In the genomic region with DNA sequence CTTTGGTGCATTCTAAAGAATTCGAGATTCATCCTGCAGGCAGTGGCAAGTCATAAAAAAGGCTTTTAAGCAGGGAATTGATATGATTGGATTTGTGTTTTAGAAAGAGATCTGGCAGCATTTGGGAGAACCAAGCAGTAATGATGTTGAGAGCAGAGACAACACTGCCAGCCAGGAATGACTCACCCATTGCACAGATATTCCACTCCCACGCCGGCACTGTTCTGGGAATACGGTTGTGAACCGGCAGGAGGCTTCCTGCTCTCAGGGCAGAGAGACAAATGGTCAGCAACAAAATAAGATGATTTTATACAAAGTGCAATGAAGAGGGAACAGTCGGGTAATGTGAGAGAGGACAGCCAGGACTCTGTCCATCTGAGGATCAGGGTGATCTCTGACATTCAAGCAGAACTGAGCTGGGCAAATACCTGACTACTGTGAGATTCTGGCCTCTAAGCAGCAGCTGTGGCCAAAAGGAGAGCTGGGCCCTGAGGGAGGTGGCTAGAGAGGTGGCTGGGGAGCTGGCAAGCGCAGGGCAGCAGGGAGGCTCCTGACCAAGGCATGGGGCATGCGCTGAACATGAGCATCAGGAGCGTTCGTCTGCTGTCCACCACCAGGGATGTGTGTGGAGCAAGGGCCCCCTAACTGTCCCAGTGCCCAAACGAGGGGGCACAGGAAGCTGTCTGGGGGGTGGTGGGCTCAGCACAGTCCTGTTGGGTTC, we compare ENCODE assay signal across 11 cellular contexts. TPM values are rescaled to one million over a fixed set of nuclear protein-coding genes. Genes with fewer than 3 reads are reported as not detected.
DNase-seq lines count a peak whose midpoint lies in the region; ATAC-seq and TF ChIP-seq lines count a peak whose summit lies in the region.
"Had no signal": no experiment of that assay in that cellular context is flagged by ENCODE, and none has a peak within 500 bp of the region (broad histone marks: within the 10 kb centered on the region; RNA-seq: fewer than 3 reads in every experiment).

No MANE protein-coding gene starts in this region.

- no TSS peak for BruUV-seq in PC-3 (replicated peaks; lab: Mats Ljungman, UMichigan)

- CTCF ChIA-PET in PC-3 (lab: Charles Lee) = no interaction called here

- ATAC-seq in PC-3 = peak; percentile 91
- ATAC-seq in HG03469 (IDR thresholded peaks at IDR 0.05; ENCODE audit: unreplicated experiment) = no peak
- ATAC-seq in GM19452 (IDR thresholded peaks at IDR 0.05; ENCODE audit: unreplicated experiment) = no peak

- H3F3A ChIP-seq in PC-3 (ENCODE audit: low read length, unreplicated experiment) = no peaks in the 10 kb centered on the region

- 86 to 89% methylated on average over 9 of the region's 11 CpGs for WGBS in mesodermal cell (ENCODE audit: insufficient coverage in 2 of 2), 2 experiments

- H3K9me3 ChIP-seq in PC-3 (ENCODE audit: low read length) (no peaks in the 10 kb centered on the region), mesodermal cell (ENCODE audit: control insufficient read depth, low read length) (no peaks in the 10 kb centered on the region)

- intact Hi-C loops in PC-3 (cut with micrococcal nuclease) = loop anchor here (5.0 kb wide), 1 partner anchor 35 kb away; no protein-coding TSS in a partner anchor

- H3K36me3 ChIP-seq in ACC112 (ENCODE audit: insufficient read depth, low read length) = no peaks in the 10 kb centered on the region
- no peaks in the 10 kb centered on the region for H3K36me3 ChIP-seq in PC-3 (ENCODE audit: low read depth, low read length)
- no peaks in the 10 kb centered on the region for H3K36me3 ChIP-seq in mesodermal cell (ENCODE audit: control insufficient read depth, insufficient read depth, low read length)

- no peaks in the 10 kb centered on the region for H3K27me3 ChIP-seq in ACC112 (ENCODE audit: insufficient read depth, low read length)
- no peaks in the 10 kb centered on the region for H3K27me3 ChIP-seq in PC-3 (ENCODE audit: low read length)

- H2AFZ ChIP-seq in ACC112 (ENCODE audit: low read length, unreplicated experiment) = peak overlapping the region; percentile 20
- H2AFZ ChIP-seq in PC-3 (ENCODE audit: low read length) = no peak overlapping the region

- TF ChIP-seq CTCF in PC-3 (conservative IDR thresholded peaks at IDR 0.05; ENCODE audit: low read depth, low read length) = no peak

- POLR2A ChIA-PET in PC-3 (lab: Charles Lee; ENCODE audit: unreplicated experiment) = no interaction called here

- H3K4me2 ChIP-seq in PC-3 (ENCODE audit: low read length) = peak overlapping the region; percentile 32

- H3K4me3 ChIP-seq in ACC112 (ENCODE audit: low read depth, low read length) (peak overlapping the region; percentile 10; the same call in 1 of the 2 replicates), PC-3 (ENCODE audit: low read length) (no peak overlapping the region), mesodermal cell (ENCODE audit: extremely low read depth, insufficient read depth, low read length, poor library complexity, severe bottlenecking) (no peak overlapping the region)

- no peaks in the 10 kb centered on the region for H3K9me2 ChIP-seq in PC-3 (replicated peaks; ENCODE audit: low read length)

- DNase-seq in PC-3 (peak; percentile 76), dermis microvascular lymphatic vessel endothelial cell (ENCODE audit: low read depth in 2 of 2) (peak; percentile 81 to 93), DMS53 treated with DMSO at 0.1 percent for 48 hours (lab: John Stamatoyannopoulos, UW; ENCODE audit: unreplicated experiment) (no peak)
- DNase-seq in activated CD8-positive, alpha-beta memory T cell treated with anti-CD3 and anti-CD28 coated beads for 24 hours = no peak
- DNase-seq: Calu3, erythroblast had no signal

- no peaks in the 10 kb centered on the region for H3K79me2 ChIP-seq in ACC112 (ENCODE audit: control insufficient read depth, insufficient read depth, low read length, unreplicated experiment)
- no peaks in the 10 kb centered on the region for H3K79me2 ChIP-seq in PC-3 (ENCODE audit: low read length)

- peak overlapping the region; percentile 59 for H3K9ac ChIP-seq in PC-3 (ENCODE audit: low read length)

- H3K27ac ChIP-seq in ACC112 (ENCODE audit: low read depth, low read length) (peak overlapping the region; percentile 80), PC-3 (ENCODE audit: low read length) (peak overlapping the region; percentile 81), mesodermal cell (ENCODE audit: low read depth, low read length, severe bottlenecking) (peak overlapping the region; percentile 53)
- H3K27ac ChIP-seq: VCaP had no signal

- H4K20me1 ChIP-seq in PC-3 (ENCODE audit: low read length) = no peaks in the 10 kb centered on the region

- peaks cover 44% of the 10 kb centered on the region for H3K4me1 ChIP-seq in ACC112 (ENCODE audit: control insufficient read depth, insufficient read depth, low read length, unreplicated experiment)
- peaks cover 41% of the 10 kb centered on the region for H3K4me1 ChIP-seq in PC-3 (ENCODE audit: insufficient read depth, low read length)
- peaks cover 50% of the 10 kb centered on the region for H3K4me1 ChIP-seq in mesodermal cell (ENCODE audit: control insufficient read depth, insufficient read depth, low read length, poor library complexity, severe bottlenecking)

RNA-seq across cellular contexts. Expression of a gene that starts 56.1 kb away (rescaled TPM):
- 30.0 and 38.0 TPM in 2 replicates for total RNA-seq in PC-3 (2014; rRNA removed)
- total RNA-seq in dermis microvascular lymphatic vessel endothelial cell = 14.1 and 21.7 TPM in 2 replicates
- 48.4 TPM for polyA plus RNA-seq in mesodermal cell (2013, experiment 1 of 2)
- polyA plus RNA-seq in mesodermal cell (2013, experiment 2 of 2) = 42.3 TPM

Comparison
In these comparisons a context has a peak if more than half of its experiments do, and no peak if none do; other contexts are left out.
1. DNase-seq: peak in PC-3 (single experiment) and dermis microvascular lymphatic vessel endothelial cell (2 of 2); none in DMS53 treated with DMSO at 0.1 percent for 48 hours (single experiment) and activated CD8-positive, alpha-beta memory T cell treated with anti-CD3 and anti-CD28 coated beads for 24 hours (single experiment).
2. Peak in every context shown above with its lines, with median percentiles within 50 percentile points of each other: H3K27ac ChIP-seq.